In genomic region chrX:154885549-154885948, GRCh38 we compare ENCODE assay signal across 14 cellular contexts. TPM values are rescaled to one million over a fixed set of nuclear protein-coding genes. Genes with fewer than 3 reads are reported as not detected.
A peak's percentile ranks its signal among the peaks of the same experiment; 100 is the strongest.
DNase-seq lines count a peak whose midpoint lies in the region; ATAC-seq lines count a peak whose summit lies in the region.
"Not testable (repeated sequence)": the region's sequence is repeated elsewhere in the genome, so short reads cannot be mapped to it uniquely, and the experiment has no call there.
"Had no signal": no experiment of that assay in that cellular context is flagged by ENCODE, and none has a peak within 500 bp of the region (broad histone marks: within the 10 kb centered on the region; RNA-seq: fewer than 3 reads in every experiment).

No MANE protein-coding gene starts in this region.

- ATAC-seq in GM21367 (IDR thresholded peaks at IDR 0.05; ENCODE audit: unreplicated experiment), result peak; percentile 3
- ATAC-seq in activated CD4-positive, alpha-beta T cell treated with anti-CD3 and anti-CD28 coated beads for 36 hours, result not testable (repeated sequence)
- peak; percentile 10 to 25 for ATAC-seq in activated T-cell treated with anti-CD3 and anti-CD28 coated beads, Interleukin-2, amount 50 U/mL, for 72 hours (replicated peaks in 1 of 2)
- ATAC-seq in effector memory CD8-positive, alpha-beta T cell (replicated peaks), result peak; percentile 7
- ATAC-seq in right cardiac atrium, result peak; percentile 7 to 35
- ATAC-seq in sciatic nerve, result peak; percentile 27

- H3K27ac Mint-ChIP-seq in activated CD4-positive, alpha-beta T cell treated with anti-CD3 and anti-CD28 coated beads for 36 hours; activated T-cell treated with anti-CD3 and anti-CD28 coated beads, Interleukin-2, amount 50 U/mL, for 72 hours; effector memory CD8-positive, alpha-beta T cell: not testable (repeated sequence)

- POLR2A ChIA-PET in activated CD4-positive, alpha-beta T cell treated with anti-CD3 and anti-CD28 coated beads for 36 hours (lab: Charles Lee), result not testable (repeated sequence)

- not testable (repeated sequence) for H3K4me1 ChIP-seq in right cardiac atrium (ENCODE audit: control insufficient read depth, insufficient read depth, low read length)

- WGBS in right cardiac atrium, result 68% methylated on average over 3 of the region's 14 CpGs

- not testable (repeated sequence) for H3K4me3 Mint-ChIP-seq in activated CD4-positive, alpha-beta T cell treated with anti-CD3 and anti-CD28 coated beads for 36 hours; activated T-cell treated with anti-CD3 and anti-CD28 coated beads, Interleukin-2, amount 50 U/mL, for 72 hours; effector memory CD8-positive, alpha-beta T cell

- H3K4me1 Mint-ChIP-seq in activated CD4-positive, alpha-beta T cell treated with anti-CD3 and anti-CD28 coated beads for 36 hours; activated T-cell treated with anti-CD3 and anti-CD28 coated beads, Interleukin-2, amount 50 U/mL, for 72 hours (ENCODE audit: low read depth); effector memory CD8-positive, alpha-beta T cell (ENCODE audit: low read depth in 2 of 2): not testable (repeated sequence)

- H3K9me3 ChIP-seq in right cardiac atrium (ENCODE audit: control insufficient read depth, low read length), result not testable (repeated sequence)

- not testable (repeated sequence) for H3K27ac ChIP-seq in right cardiac atrium (ENCODE audit: low read length)

- not testable (repeated sequence) for H3K27me3 ChIP-seq in right cardiac atrium (ENCODE audit: control insufficient read depth, insufficient read depth)

- H3K4me3 ChIP-seq in right cardiac atrium (ENCODE audit: low read length), result not testable (repeated sequence)

- CTCF ChIA-PET in activated CD4-positive, alpha-beta T cell treated with anti-CD3 and anti-CD28 coated beads for 36 hours (lab: Charles Lee), result not testable (repeated sequence)

- not testable (repeated sequence) for H3K36me3 Mint-ChIP-seq in activated CD4-positive, alpha-beta T cell treated with anti-CD3 and anti-CD28 coated beads for 36 hours (ENCODE audit: low read depth); activated T-cell treated with anti-CD3 and anti-CD28 coated beads, Interleukin-2, amount 50 U/mL, for 72 hours (ENCODE audit: insufficient read depth in 2 of 2); effector memory CD8-positive, alpha-beta T cell (ENCODE audit: insufficient read depth)

- intact Hi-C loops in activated CD4-positive, alpha-beta T cell treated with anti-CD3 and anti-CD28 coated beads for 36 hours (cut with DNase I, micrococcal nuclease); right cardiac atrium (cut with DNase I); sciatic nerve (cut with DNase I): not testable (repeated sequence)

- peak; percentile 6 for DNase-seq in activated CD4-positive, alpha-beta T cell treated with anti-CD3 and anti-CD28 coated beads for 36 hours
- peak; percentile 14 to 19 for DNase-seq in activated T-cell treated with anti-CD3 and anti-CD28 coated beads, Interleukin-2, amount 50 U/mL, for 72 hours
- DNase-seq in effector memory CD8-positive, alpha-beta T cell; right cardiac atrium; sciatic nerve (ENCODE audit: low spot score): not testable (repeated sequence)
- peak; percentile 23 for DNase-seq in stimulated activated CD8-positive, alpha-beta memory T cell treated with anti-CD3 and anti-CD28 coated beads, Interleukin-4, amount 100 ng/mL, for 48 hours

- not testable (repeated sequence) for H3K27me3 Mint-ChIP-seq in activated CD4-positive, alpha-beta T cell treated with anti-CD3 and anti-CD28 coated beads for 36 hours; activated T-cell treated with anti-CD3 and anti-CD28 coated beads, Interleukin-2, amount 50 U/mL, for 72 hours (ENCODE audit: low read depth); effector memory CD8-positive, alpha-beta T cell

- H3K9me3 Mint-ChIP-seq in activated CD4-positive, alpha-beta T cell treated with anti-CD3 and anti-CD28 coated beads for 36 hours (ENCODE audit: low read depth); activated T-cell treated with anti-CD3 and anti-CD28 coated beads, Interleukin-2, amount 50 U/mL, for 72 hours; effector memory CD8-positive, alpha-beta T cell: not testable (repeated sequence)

RNA-seq across cellular contexts. Expression of gene F8A1, which starts 0.6 kb away (rescaled TPM):
- 10 to 100 TPM in 1 of 2 experiments, 1 to 10 TPM in 1; 7.9 to 11.5 TPM for total RNA-seq in activated CD4-positive, alpha-beta T cell treated with anti-CD3 and anti-CD28 coated beads for 36 hours
- 10 to 100 TPM; 50.6 to 63.7 TPM for total RNA-seq in activated T-cell treated with anti-CD3 and anti-CD28 coated beads, Interleukin-2, amount 50 U/mL, for 72 hours
- total RNA-seq in right cardiac atrium (10 to 100 TPM; 12.9 to 33.4 (median 20.8) TPM), sciatic nerve (24.1 TPM)
- polyA plus RNA-seq in right cardiac atrium, result 25.3 TPM

RNA-seq across cellular contexts. Expression of gene SMIM9, which starts 51.1 kb away (rescaled TPM):
- not detected for total RNA-seq in activated CD4-positive, alpha-beta T cell treated with anti-CD3 and anti-CD28 coated beads for 36 hours
- not detected for total RNA-seq in activated T-cell treated with anti-CD3 and anti-CD28 coated beads, Interleukin-2, amount 50 U/mL, for 72 hours
- not detected for total RNA-seq in right cardiac atrium
- polyA plus RNA-seq in right cardiac atrium, result not detected
- not detected for total RNA-seq in sciatic nerve
- total RNA-seq: CD4-positive, alpha-beta T cell; Daoy; G401; GM23338; H9; LHCN-M2; MCF 10A had no signal
- polyA plus RNA-seq: GM23338 had no signal
